In the genomic region with DNA sequence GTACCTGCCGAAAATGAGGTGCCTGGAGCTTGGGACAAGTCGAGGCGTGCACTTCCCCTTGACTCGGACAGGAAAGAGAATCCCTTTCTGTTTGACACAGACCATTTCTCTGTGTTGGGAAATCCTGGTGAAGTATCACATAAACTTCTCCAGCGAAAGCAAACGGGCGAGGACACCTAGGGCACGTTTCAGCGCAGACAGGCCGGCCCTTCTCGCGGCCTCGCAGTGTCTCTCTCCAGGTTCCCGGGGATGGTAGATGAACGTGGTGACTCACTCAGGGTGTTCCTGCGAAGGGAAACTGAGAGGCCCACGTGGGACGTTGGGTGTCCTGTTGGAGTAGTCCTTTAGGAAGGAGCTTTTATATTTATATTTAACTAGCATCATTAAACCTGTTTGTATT, we compare ENCODE assay signal across 10 cellular contexts. TPM values are rescaled to one million over a fixed set of nuclear protein-coding genes. Genes with fewer than 3 reads are reported as not detected.
DNase-seq lines count a peak whose midpoint lies in the region; ATAC-seq and TF ChIP-seq lines count a peak whose summit lies in the region.
"Had no signal": no experiment of that assay in that cellular context is flagged by ENCODE, and none has a peak within 500 bp of the region (broad histone marks: within the 10 kb centered on the region; RNA-seq: fewer than 3 reads in every experiment).

No MANE protein-coding gene starts in this region.

- ATAC-seq in HCT116: peak; percentile 72
- peak; percentile 62 for ATAC-seq in gastroesophageal sphincter
- peak; percentile 90 to 94 for ATAC-seq in gastrocnemius medialis
- ATAC-seq in HG03097 (IDR thresholded peaks at IDR 0.05; ENCODE audit: low FRiP score, unreplicated experiment): no peak

- no peak for TF ChIP-seq EP300 in gastroesophageal sphincter (IDR thresholded peaks at IDR 0.05)

- in situ Hi-C loops in gastrocnemius medialis (cut with MboI; ENCODE audit: low sequenced_read_pairs in 4 of 4): no loop called here

- POLR2A ChIA-PET in HCT116 (lab: Charles Lee): interaction anchor here (1.7 kb wide), 1 partner anchor 16 kb away, joined by 4 read pairs; no protein-coding TSS in a partner anchor

- H3K27ac Mint-ChIP-seq in activated T-cell treated with anti-CD3 and anti-CD28 coated beads, Interleukin-2, amount 50 U/mL, for 24 hours: no peak overlapping the region
- H3K27ac Mint-ChIP-seq in immature natural killer cell: no peak overlapping the region

- H3K4me3 ChIP-seq in HCT116 (replicated peaks in 1 of 2; ENCODE audit: low read depth in 1 of 2, low read length in 2 of 2) (peak overlapping the region in 1 of 2 experiments; percentile 4; a peak in 1 of 4 replicates), gastroesophageal sphincter (no peak overlapping the region), gastrocnemius medialis (peak overlapping the region in 1 of 4 donors; percentile 22)

- peaks cover 66% of the 10 kb centered on the region for H3K4me1 Mint-ChIP-seq in activated T-cell treated with anti-CD3 and anti-CD28 coated beads, Interleukin-2, amount 50 U/mL, for 24 hours (ENCODE audit: low read depth)
- peaks cover 32 to 34% of the 10 kb centered on the region in 2 donors for H3K4me1 Mint-ChIP-seq in immature natural killer cell

- H3K27ac ChIP-seq in HCT116 (ENCODE audit: low read depth, low read length) (peak overlapping the region; percentile 57; the same call in 1 of the 2 replicates), gastroesophageal sphincter (peak overlapping the region; percentile 61 to 82 (median 78)), gastrocnemius medialis (peak overlapping the region; percentile 77 to 89 (median 82))

- TF ChIP-seq RAD21 in HCT116 (IDR thresholded peaks at IDR 0.05; ENCODE audit: low read depth): no peak

- 65 to 84% methylated on average over 4 to 13 of the region's 18 CpGs for WGBS in gastroesophageal sphincter (ENCODE audit: low coverage in 1 of 2), 2 donors

- DNase-seq in HCT116 (ENCODE audit: low read depth, low spot score) (no peak), SW480 (ENCODE audit: low spot score) (peak; percentile 58), gastrocnemius medialis (peak; percentile 69 to 90), HUDEP-2 (lab: John Stamatoyannopoulos, UW; ENCODE audit: unreplicated experiment in 76 of 76) (no peak), immature natural killer cell (no peak)
- DNase-seq in activated T-cell treated with anti-CD3 and anti-CD28 coated beads, Interleukin-2, amount 50 U/mL, for 24 hours: no peak
- DNase-seq: activated effector memory CD4-positive, alpha-beta T cell treated with Interleukin-2 at 50 U/mL for 16 hours had no signal

- intact Hi-C loops in HCT116 (cut with micrococcal nuclease): no loop called here
- intact Hi-C loops in gastrocnemius medialis (cut with DNase I; ENCODE audit: low total_unique reads): loop anchor here (1.0 to 2.0 kb wide), 4 partner anchors 37 to 89 kb away; no protein-coding TSS in a partner anchor

- peak overlapping the region; percentile 23 for H3K9ac ChIP-seq in HCT116 (ENCODE audit: low read length)

- H4K20me1 ChIP-seq in HCT116 (ENCODE audit: insufficient read depth): no peaks in the 10 kb centered on the region

- H3K36me3 ChIP-seq in HCT116 (ENCODE audit: control insufficient read depth in 1 of 2, insufficient read depth in 2 of 2, low read length in 2 of 2) (peaks cover 0 to 5% of the 10 kb centered on the region in 2 experiments; a peak in 1 of 4 replicates), gastroesophageal sphincter (peaks cover 0 to 28% of the 10 kb centered on the region in 2 donors), gastrocnemius medialis (no peaks in the 10 kb centered on the region)

- H3K9me3 Mint-ChIP-seq in activated T-cell treated with anti-CD3 and anti-CD28 coated beads, Interleukin-2, amount 50 U/mL, for 24 hours: no peaks in the 10 kb centered on the region
- H3K9me3 Mint-ChIP-seq in immature natural killer cell: no peaks in the 10 kb centered on the region

- peaks cover 39% of the 10 kb centered on the region; the same call in 1 of the 2 replicates for H3K79me2 ChIP-seq in HCT116 (ENCODE audit: insufficient read depth, low read length)

- TF ChIP-seq CTCF in HCT116 (IDR thresholded peaks at IDR 0.05 in 2 of 3, conservative IDR thresholded peaks at IDR 0.05 in 1 of 3; ENCODE audit: borderline replicate concordance in 1 of 3, insufficient read depth in 1 of 3, low read depth in 2 of 3, low read length in 2 of 3) (no peak), gastroesophageal sphincter (IDR thresholded peaks at IDR 0.05) (no peak), gastrocnemius medialis (IDR thresholded peaks at IDR 0.05 in 4 of 5, conservative IDR thresholded peaks at IDR 0.05 in 1 of 5) (no peak)

- RAD21 ChIA-PET in HCT116 (lab: Charles Lee; ENCODE audit: low non-redundant PET in 1 of 2, low total read pairs in 2 of 2, uncharacterized antibody in 2 of 2, unreplicated experiment in 2 of 2): interaction anchor here in 1 of 2 experiments (0.7 kb wide), 1 partner anchor 38 kb away, joined by 3 read pairs; no protein-coding TSS in a partner anchor

- peaks cover 18 to 38% of the 10 kb centered on the region in 2 experiments for H3K4me1 ChIP-seq in HCT116 (ENCODE audit: control insufficient read depth in 1 of 2, insufficient read depth in 2 of 2, low read length in 2 of 2)
- peaks cover 0 to 75% (median 10%) of the 10 kb centered on the region in 3 donors for H3K4me1 ChIP-seq in gastroesophageal sphincter
- H3K4me1 ChIP-seq in gastrocnemius medialis: peaks cover 19 to 35% of the 10 kb centered on the region in 2 donors

- BruUV-seq in HCT116 (replicated peaks; lab: Mats Ljungman, UMichigan): no TSS peak

- H3K9me3 ChIP-seq in HCT116 (ENCODE audit: control insufficient read depth in 1 of 2, insufficient read depth in 1 of 2, low read depth in 1 of 2, low read length in 2 of 2) (no peaks in the 10 kb centered on the region), gastroesophageal sphincter (no peaks in the 10 kb centered on the region), gastrocnemius medialis (no peaks in the 10 kb centered on the region)

- no peak overlapping the region for H2AFZ ChIP-seq in HCT116 (ENCODE audit: low read depth, low read length, poor library complexity, severe bottlenecking)

- TF ChIP-seq POLR2A in HCT116 (IDR thresholded peaks at IDR 0.05; ENCODE audit: borderline replicate concordance, extremely low read depth, insufficient read depth, insufficient read length): no peak
- no peak for TF ChIP-seq POLR2A in gastroesophageal sphincter (IDR thresholded peaks at IDR 0.05)
- TF ChIP-seq POLR2A in gastrocnemius medialis (IDR thresholded peaks at IDR 0.05): no peak

- no peak overlapping the region for H3K4me3 Mint-ChIP-seq in activated T-cell treated with anti-CD3 and anti-CD28 coated beads, Interleukin-2, amount 50 U/mL, for 24 hours
- H3K4me3 Mint-ChIP-seq in immature natural killer cell: no peak overlapping the region

- no peaks in the 10 kb centered on the region for H3K27me3 Mint-ChIP-seq in activated T-cell treated with anti-CD3 and anti-CD28 coated beads, Interleukin-2, amount 50 U/mL, for 24 hours
- peaks cover 2 to 8% (median 6%) of the 10 kb centered on the region in 3 donors for H3K27me3 Mint-ChIP-seq in immature natural killer cell (ENCODE audit: low read depth in 3 of 3)

- no peaks in the 10 kb centered on the region for H3K9me2 ChIP-seq in HCT116 (ENCODE audit: insufficient read depth)

- peaks cover 60% of the 10 kb centered on the region for H3K36me3 Mint-ChIP-seq in activated T-cell treated with anti-CD3 and anti-CD28 coated beads, Interleukin-2, amount 50 U/mL, for 24 hours (ENCODE audit: low read depth)
- H3K36me3 Mint-ChIP-seq in immature natural killer cell: peaks cover 0 to 28% (median 21%) of the 10 kb centered on the region in 3 donors

- H3K27me3 ChIP-seq in HCT116 (ENCODE audit: insufficient read depth, low read length): no peaks in the 10 kb centered on the region
- H3K27me3 ChIP-seq in gastroesophageal sphincter: no peaks in the 10 kb centered on the region
- no peaks in the 10 kb centered on the region for H3K27me3 ChIP-seq in gastrocnemius medialis

- CTCF ChIA-PET in HCT116 (lab: Charles Lee): interaction anchor here (1.4 to 1.5 kb wide), 3 partner anchors 10 to 12 kb away, joined by 3 to 4 read pairs (median 3); no protein-coding TSS in a partner anchor

- H3K4me2 ChIP-seq in HCT116 (ENCODE audit: low read length): peak overlapping the region; percentile 50

TF ChIP-seq in HCT116, 20 proteins besides CTCF, POLR2A, EP300 and RAD21:
- TF ChIP-seq, protein P1, sequence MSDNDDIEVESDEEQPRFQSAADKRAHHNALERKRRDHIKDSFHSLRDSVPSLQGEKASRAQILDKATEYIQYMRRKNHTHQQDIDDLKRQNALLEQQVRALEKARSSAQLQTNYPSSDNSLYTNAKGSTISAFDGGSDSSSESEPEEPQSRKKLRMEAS (IDR thresholded peaks at IDR 0.05): peak; percentile 74; the same call in 1 of the 2 replicates
- TF ChIP-seq ZNF274 (IDR thresholded peaks at IDR 0.05; ENCODE audit: low read depth, low read length): no peak

RNA-seq across cellular contexts. Expression of a gene that starts 36.3 kb away (rescaled TPM):
- total RNA-seq in HCT116 (2021; ENCODE audit: unreplicated experiment) (not detected), gastroesophageal sphincter (1 to 10 TPM in 2 of 4 donors, under 1 TPM in 1, not detected in 1; 0.46 to 1.6 (median 1.1) TPM), gastrocnemius medialis (10 to 100 TPM in 2 of 4 donors, 1 to 10 TPM in 2; 2.5 to 17.8 (median 11.7) TPM)
- 0.04 and 0.05 TPM in 2 replicates for polyA plus RNA-seq in HCT116 (2012)
- polyA plus RNA-seq in immature natural killer cell: under 1 TPM in 1 of 3 donors, not detected in 2; 0.11 TPM
- total RNA-seq: SK-MEL-5 had no signal

Comparison
In these comparisons a context has a peak if more than half of its experiments do, and no peak if none do; other contexts are left out.
1. DNase-seq: peak in SW480 (single experiment) and gastrocnemius medialis (2 of 2); none in HCT116 (single experiment), HUDEP-2 (0 of 76), activated T-cell treated with anti-CD3 and anti-CD28 coated beads, Interleukin-2, amount 50 U/mL, for 24 hours (single experiment) and immature natural killer cell (0 of 3).
2. Peak in every context shown above with its lines, with median percentiles within 50 percentile points of each other: H3K27ac ChIP-seq.